22 cellular contexts compared by ENCODE assay signal in genomic region chr20:50070361-50070760, GRCh38. TPM values are rescaled to one million over a fixed set of nuclear protein-coding genes. Genes with fewer than 3 reads are reported as not detected.
DNase-seq lines count a peak whose midpoint lies in the region; ATAC-seq and TF ChIP-seq lines count a peak whose summit lies in the region.
"Had no signal": no experiment of that assay in that cellular context is flagged by ENCODE, and none has a peak within 500 bp of the region (broad histone marks: within the 10 kb centered on the region; RNA-seq: fewer than 3 reads in every experiment).

No MANE protein-coding gene starts in this region.

- POLR2A ChIA-PET in activated CD8-positive, alpha-beta T cell treated with anti-CD3 and anti-CD28 coated beads for 36 hours (lab: Charles Lee): interaction anchor here (0.8 to 2.9 kb wide), 3 partner anchors 15 to 92 kb away, joined by 3 to 14 read pairs (median 7); no protein-coding TSS in a partner anchor
- POLR2A ChIA-PET in activated CD8-positive, alpha-beta T cell treated with anti-CD3 and anti-CD28 coated beads, Interleukin-2, amount 10 ng/mL, durations not matched to agents 7 days and 5 days (lab: Charles Lee): interaction anchor here (1.0 kb wide), 1 partner anchor 81 kb away, joined by 3 read pairs; no protein-coding TSS in a partner anchor
- POLR2A ChIA-PET in HCT116 (lab: Charles Lee): interaction anchor here (0.7 to 2.6 kb wide), 4 partner anchors 87 to 123 kb away, joined by 3 to 9 read pairs (median 5); partner anchors contain the start of gene SNAI1
- POLR2A ChIA-PET in WTC11 (lab: Charles Lee): interaction anchor here (0.7 to 1.8 kb wide), 3 partner anchors 24 to 90 kb away, joined by 3 to 11 read pairs (median 10); no protein-coding TSS in a partner anchor

- intact Hi-C loops in activated CD8-positive, alpha-beta T cell treated with anti-CD3 and anti-CD28 coated beads for 36 hours (cut with micrococcal nuclease): loop anchor here (2.0 kb wide), 1 partner anchor 92 kb away; no protein-coding TSS in a partner anchor
- intact Hi-C loops in HCT116 (cut with micrococcal nuclease): loop anchor here (5.0 kb wide), 1 partner anchor 183 kb away; no protein-coding TSS in a partner anchor
- intact Hi-C loops in sigmoid colon (cut with DNase I): no loop called here

- BruUV-seq in HCT116 (replicated peaks; lab: Mats Ljungman, UMichigan): no TSS peak

- no peak overlapping the region for H3K4me2 ChIP-seq in HCT116 (ENCODE audit: low read length)

- peak; percentile 14 for DNase-seq in activated CD8-positive, alpha-beta T cell treated with anti-CD3 and anti-CD28 coated beads for 36 hours
- no peak for DNase-seq in activated CD8-positive, alpha-beta T cell treated with anti-CD3 and anti-CD28 coated beads, Interleukin-2, amount 10 ng/mL, durations not matched to agents 7 days and 5 days
- no peak for DNase-seq in HCT116 (ENCODE audit: low read depth, low spot score)
- DNase-seq in WTC11 (ENCODE audit: low spot score): no peak
- DNase-seq in sigmoid colon: peak; percentile 13
- DNase-seq in AG08396 (ENCODE audit: low spot score): no peak
- DNase-seq in HAP-1 (ENCODE audit: low spot score in 2 of 2): no peak
- DNase-seq: activated CD4-positive, CD25-positive, alpha-beta regulatory T cell; CD8-positive, alpha-beta T cell; head of caudate nucleus; NCI-H187 treated with DMSO at 0.1 percent for 48 hours; NCI-H748 treated with DMSO at 0.1 percent for 48 hours had no signal

- H3K9me3 Mint-ChIP-seq in activated CD8-positive, alpha-beta T cell treated with anti-CD3 and anti-CD28 coated beads for 36 hours: no peaks in the 10 kb centered on the region
- H3K9me3 Mint-ChIP-seq in activated CD8-positive, alpha-beta T cell treated with anti-CD3 and anti-CD28 coated beads, Interleukin-2, amount 10 ng/mL, durations not matched to agents 7 days and 5 days (ENCODE audit: insufficient read depth): no peaks in the 10 kb centered on the region
- H3K9me3 Mint-ChIP-seq in WTC11: no peaks in the 10 kb centered on the region
- H3K9me3 Mint-ChIP-seq: activated naive CD4-positive, alpha-beta T cell treated with anti-CD3 and anti-CD28 coated beads, Interleukin-2, amount 50 U/mL, for 72 hours; activated T-helper 1 cell treated with anti-CD3 and anti-CD28 coated beads, Interleukin-12 subunit alpha, Interleukin-12 subunit beta, Interleukin-2, Interleukin-4 antibody, amounts not matched to agents 30 ng/mL and 10 ng/mL and 1 ng/mL, durations not matched to agents 14 hours and 24 hours and 36 hours; CD8-positive, alpha-beta T cell; IgD-negative memory B cell; mesothelial cell of epicardium; natural killer cell treated with Interleukin-12 subunit alpha and Interleukin-12 subunit beta and Interleukin-15 and Interleukin-18, amount 100 ng/mL, for 72 hours; stimulated activated memory B cell treated with anti-CD40 and anti-IgM and Interleukin-4, amounts not matched to agents 10 μg/mL and 1 μg/mL and 100 μg/mL, for 72 hours had no signal

- TF ChIP-seq CTCF in activated CD8-positive, alpha-beta T cell treated with anti-CD3 and anti-CD28 coated beads for 36 hours (IDR thresholded peaks at IDR 0.05): no peak
- TF ChIP-seq CTCF in HCT116 (IDR thresholded peaks at IDR 0.05 in 2 of 3, conservative IDR thresholded peaks at IDR 0.05 in 1 of 3; ENCODE audit: borderline replicate concordance in 1 of 3, insufficient read depth in 1 of 3, low read depth in 2 of 3, low read length in 2 of 3): no peak
- no peak for TF ChIP-seq CTCF in WTC11 (IDR thresholded peaks at IDR 0.05)
- no peak for TF ChIP-seq CTCF in sigmoid colon (IDR thresholded peaks at IDR 0.05)

- H3K9me2 ChIP-seq in HCT116 (ENCODE audit: insufficient read depth): no peaks in the 10 kb centered on the region

- WGBS in sigmoid colon, 2 donors: 93 to 95% methylated on average over 7 of the region's 7 CpGs

- TF ChIP-seq EP300 in sigmoid colon (IDR thresholded peaks at IDR 0.05): no peak

- no peak overlapping the region for H3K27ac Mint-ChIP-seq in activated CD8-positive, alpha-beta T cell treated with anti-CD3 and anti-CD28 coated beads for 36 hours
- no peak overlapping the region for H3K27ac Mint-ChIP-seq in activated CD8-positive, alpha-beta T cell treated with anti-CD3 and anti-CD28 coated beads, Interleukin-2, amount 10 ng/mL, durations not matched to agents 7 days and 5 days
- H3K27ac Mint-ChIP-seq in WTC11: no peak overlapping the region
- H3K27ac Mint-ChIP-seq: activated naive CD4-positive, alpha-beta T cell treated with anti-CD3 and anti-CD28 coated beads, Interleukin-2, amount 50 U/mL, for 72 hours; activated T-helper 1 cell treated with anti-CD3 and anti-CD28 coated beads, Interleukin-12 subunit alpha, Interleukin-12 subunit beta, Interleukin-2, Interleukin-4 antibody, amounts not matched to agents 30 ng/mL and 10 ng/mL and 1 ng/mL, durations not matched to agents 14 hours and 24 hours and 36 hours; CD8-positive, alpha-beta T cell; mesothelial cell of epicardium; natural killer cell treated with Interleukin-12 subunit alpha and Interleukin-12 subunit beta and Interleukin-15 and Interleukin-18, amount 100 ng/mL, for 72 hours had no signal

- no peaks in the 10 kb centered on the region for H3K27me3 Mint-ChIP-seq in activated CD8-positive, alpha-beta T cell treated with anti-CD3 and anti-CD28 coated beads for 36 hours
- H3K27me3 Mint-ChIP-seq in activated CD8-positive, alpha-beta T cell treated with anti-CD3 and anti-CD28 coated beads, Interleukin-2, amount 10 ng/mL, durations not matched to agents 7 days and 5 days (ENCODE audit: low read depth): no peaks in the 10 kb centered on the region
- no peaks in the 10 kb centered on the region for H3K27me3 Mint-ChIP-seq in WTC11 (ENCODE audit: low read depth)

- no peak for TF ChIP-seq RAD21 in HCT116 (IDR thresholded peaks at IDR 0.05; ENCODE audit: low read depth)

- in situ Hi-C loops in HAP-1 (cut with MboI; ENCODE audit: low sequenced_read_pairs): loop anchor here (5.0 to 25.0 kb wide), 2 partner anchors 88 to 458 kb away; partner anchors contain the start of gene SNAI1

- no peaks in the 10 kb centered on the region for H3K36me3 ChIP-seq in HCT116 (ENCODE audit: control insufficient read depth in 1 of 2, insufficient read depth in 2 of 2, low read length in 2 of 2)
- H3K36me3 ChIP-seq in sigmoid colon: no peaks in the 10 kb centered on the region
- H3K36me3 ChIP-seq in HAP-1 (replicated peaks): no peaks in the 10 kb centered on the region
- H3K36me3 ChIP-seq: pancreas had no signal

- RAD21 ChIA-PET in HCT116 (lab: Charles Lee; ENCODE audit: low non-redundant PET in 1 of 2, low total read pairs in 2 of 2, uncharacterized antibody in 2 of 2, unreplicated experiment in 2 of 2): interaction anchor here in 1 of 2 experiments (0.7 to 3.5 kb wide), 3 partner anchors 23 to 106 kb away, joined by 3 to 25 read pairs (median 7); no protein-coding TSS in a partner anchor

- CTCF ChIA-PET in activated CD8-positive, alpha-beta T cell treated with anti-CD3 and anti-CD28 coated beads for 36 hours (lab: Charles Lee): interaction anchor here (1.1 to 10.5 kb wide), 21 partner anchors 9 to 132 kb away, joined by 3 to 364 read pairs (median 13); partner anchors contain the start of genes PEDS1 and SNAI1
- CTCF ChIA-PET in activated CD8-positive, alpha-beta T cell treated with anti-CD3 and anti-CD28 coated beads, Interleukin-2, amount 10 ng/mL, durations not matched to agents 7 days and 5 days (lab: Charles Lee): interaction anchor here (0.7 to 9.8 kb wide), 33 partner anchors 9 to 157 kb away, joined by 3 to 408 read pairs (median 11); partner anchors contain the start of genes PEDS1, RNF114, SNAI1 and UBE2V1
- CTCF ChIA-PET in HCT116 (lab: Charles Lee): interaction anchor here (0.9 to 4.6 kb wide), 10 partner anchors 9 to 224 kb away, joined by 3 to 128 read pairs (median 8); partner anchors contain the start of gene RNF114
- CTCF ChIA-PET in WTC11 (lab: Charles Lee): interaction anchor here (0.7 to 6.6 kb wide), 16 partner anchors 9 to 781 kb away, joined by 3 to 288 read pairs (median 18); partner anchors contain the start of genes PEDS1 and SNAI1

- H3K9ac ChIP-seq in HCT116 (ENCODE audit: low read length): no peak overlapping the region

- no peaks in the 10 kb centered on the region for H3K36me3 Mint-ChIP-seq in activated CD8-positive, alpha-beta T cell treated with anti-CD3 and anti-CD28 coated beads for 36 hours (ENCODE audit: low read depth)
- H3K36me3 Mint-ChIP-seq in activated CD8-positive, alpha-beta T cell treated with anti-CD3 and anti-CD28 coated beads, Interleukin-2, amount 10 ng/mL, durations not matched to agents 7 days and 5 days (ENCODE audit: low read depth): no peaks in the 10 kb centered on the region
- H3K36me3 Mint-ChIP-seq in WTC11: no peaks in the 10 kb centered on the region
- H3K36me3 Mint-ChIP-seq: activated naive CD4-positive, alpha-beta T cell treated with anti-CD3 and anti-CD28 coated beads, Interleukin-2, amount 50 U/mL, for 72 hours; CD8-positive, alpha-beta T cell; IgD-negative memory B cell; mesothelial cell of epicardium; natural killer cell treated with Interleukin-12 subunit alpha and Interleukin-12 subunit beta and Interleukin-15 and Interleukin-18, amount 100 ng/mL, for 72 hours; stimulated activated memory B cell treated with anti-CD40 and anti-IgM and Interleukin-4, amounts not matched to agents 10 μg/mL and 1 μg/mL and 100 μg/mL, for 72 hours had no signal

- TF ChIP-seq POLR2A in HCT116 (IDR thresholded peaks at IDR 0.05; ENCODE audit: borderline replicate concordance, extremely low read depth, insufficient read depth, insufficient read length) (no peak), sigmoid colon (IDR thresholded peaks at IDR 0.05) (no peak)

- H3K4me3 Mint-ChIP-seq in activated CD8-positive, alpha-beta T cell treated with anti-CD3 and anti-CD28 coated beads for 36 hours: no peak overlapping the region
- H3K4me3 Mint-ChIP-seq in activated CD8-positive, alpha-beta T cell treated with anti-CD3 and anti-CD28 coated beads, Interleukin-2, amount 10 ng/mL, durations not matched to agents 7 days and 5 days: no peak overlapping the region
- H3K4me3 Mint-ChIP-seq in WTC11: no peak overlapping the region

- no peaks in the 10 kb centered on the region for H4K20me1 ChIP-seq in HCT116 (ENCODE audit: insufficient read depth)

- H3K9me3 ChIP-seq in HCT116 (ENCODE audit: control insufficient read depth in 1 of 2, insufficient read depth in 1 of 2, low read depth in 1 of 2, low read length in 2 of 2) (no peaks in the 10 kb centered on the region), sigmoid colon (no peaks in the 10 kb centered on the region), HAP-1 (no peaks in the 10 kb centered on the region)
- H3K9me3 ChIP-seq: pancreas had no signal

- no peak for ATAC-seq in activated CD8-positive, alpha-beta T cell treated with anti-CD3 and anti-CD28 coated beads for 36 hours
- ATAC-seq in activated CD8-positive, alpha-beta T cell treated with anti-CD3 and anti-CD28 coated beads, Interleukin-2, amount 10 ng/mL, durations not matched to agents 7 days and 5 days: no peak
- ATAC-seq in HCT116 (no peak), WTC11 (no peak), HG02870 (IDR thresholded peaks at IDR 0.05; ENCODE audit: unreplicated experiment) (no peak)
- ATAC-seq: CD8-positive, alpha-beta T cell; natural killer cell treated with Interleukin-12 subunit alpha and Interleukin-12 subunit beta and Interleukin-15 and Interleukin-18, amount 100 ng/mL, for 72 hours; stimulated activated memory B cell treated with anti-CD40 and anti-IgM and Interleukin-4, amounts not matched to agents 10 μg/mL and 1 μg/mL and 100 μg/mL, for 72 hours had no signal

- H3K79me2 ChIP-seq in HCT116 (ENCODE audit: insufficient read depth, low read length): no peaks in the 10 kb centered on the region

- no peak overlapping the region for H3K27ac ChIP-seq in HCT116 (ENCODE audit: low read depth, low read length)
- H3K27ac ChIP-seq in sigmoid colon: no peak overlapping the region
- H3K27ac ChIP-seq: HL-60, pancreas, SK-N-MC had no signal

- H2AFZ ChIP-seq in HCT116 (ENCODE audit: low read depth, low read length, poor library complexity, severe bottlenecking): no peak overlapping the region

- no peaks in the 10 kb centered on the region for H3K4me1 Mint-ChIP-seq in activated CD8-positive, alpha-beta T cell treated with anti-CD3 and anti-CD28 coated beads for 36 hours (ENCODE audit: low read depth)
- H3K4me1 Mint-ChIP-seq in activated CD8-positive, alpha-beta T cell treated with anti-CD3 and anti-CD28 coated beads, Interleukin-2, amount 10 ng/mL, durations not matched to agents 7 days and 5 days (ENCODE audit: low read depth): peaks cover 8% of the 10 kb centered on the region
- peaks cover 18% of the 10 kb centered on the region for H3K4me1 Mint-ChIP-seq in WTC11
- H3K4me1 Mint-ChIP-seq: stimulated activated memory B cell treated with anti-CD40 and anti-IgM and Interleukin-4, amounts not matched to agents 10 μg/mL and 1 μg/mL and 100 μg/mL, for 72 hours had no signal

- H3K4me3 ChIP-seq in HCT116 (replicated peaks in 1 of 2; ENCODE audit: low read depth in 1 of 2, low read length in 2 of 2) (no peak overlapping the region), sigmoid colon (no peak overlapping the region), HAP-1 (no peak overlapping the region)

- no peaks in the 10 kb centered on the region for H3K27me3 ChIP-seq in HCT116 (ENCODE audit: insufficient read depth, low read length)
- H3K27me3 ChIP-seq in sigmoid colon: no peaks in the 10 kb centered on the region
- no peaks in the 10 kb centered on the region for H3K27me3 ChIP-seq in HAP-1 (ENCODE audit: low read depth)
- H3K27me3 ChIP-seq: pancreas had no signal

- H3K4me1 ChIP-seq in HCT116 (ENCODE audit: control insufficient read depth in 1 of 2, insufficient read depth in 2 of 2, low read length in 2 of 2) (peaks cover 3 to 14% of the 10 kb centered on the region in 2 experiments; a peak in 3 of 4 replicates), sigmoid colon (peaks cover 0 to 17% (median 10%) of the 10 kb centered on the region in 4 donors), HAP-1 (peaks cover 3% of the 10 kb centered on the region; the same call in 1 of the 2 replicates)
- H3K4me1 ChIP-seq: pancreas had no signal

RNA-seq across cellular contexts. Expression of gene UBE2V1, which starts 42.6 kb away (rescaled TPM):
- total RNA-seq in activated CD8-positive, alpha-beta T cell treated with anti-CD3 and anti-CD28 coated beads for 36 hours: 100 to 1,000 TPM; 112 to 151 TPM
- 100 to 1,000 TPM; 120 to 131 TPM for total RNA-seq in activated CD8-positive, alpha-beta T cell treated with anti-CD3 and anti-CD28 coated beads, Interleukin-2, amount 10 ng/mL, durations not matched to agents 7 days and 5 days
- 114 TPM for total RNA-seq in HCT116 (2021; ENCODE audit: unreplicated experiment)
- polyA plus RNA-seq in HCT116 (2012): 69.3 and 94.4 TPM in 2 replicates
- 132 to 146 TPM (median 144 TPM) in 3 replicates for total RNA-seq in WTC11 (2021)
- total RNA-seq in sigmoid colon: 100 to 1,000 TPM in 1 of 4 donors, 10 to 100 TPM in 3; 55.0 to 117 (median 65.6) TPM
- 10 to 100 TPM; 80.4 to 94.1 (median 91.3) TPM for polyA plus RNA-seq in sigmoid colon

Comparison
In these comparisons a context has a peak if more than half of its experiments do, and no peak if none do; other contexts are left out.
1. DNase-seq: peak in activated CD8-positive, alpha-beta T cell treated with anti-CD3 and anti-CD28 coated beads for 36 hours (single experiment) and sigmoid colon (single experiment); none in activated CD8-positive, alpha-beta T cell treated with anti-CD3 and anti-CD28 coated beads, Interleukin-2, amount 10 ng/mL, durations not matched to agents 7 days and 5 days (single experiment), HCT116 (single experiment), WTC11 (single experiment), AG08396 (single experiment) and HAP-1 (0 of 2).